ENCODE assay signal across 18 cellular contexts in the genomic region with DNA sequence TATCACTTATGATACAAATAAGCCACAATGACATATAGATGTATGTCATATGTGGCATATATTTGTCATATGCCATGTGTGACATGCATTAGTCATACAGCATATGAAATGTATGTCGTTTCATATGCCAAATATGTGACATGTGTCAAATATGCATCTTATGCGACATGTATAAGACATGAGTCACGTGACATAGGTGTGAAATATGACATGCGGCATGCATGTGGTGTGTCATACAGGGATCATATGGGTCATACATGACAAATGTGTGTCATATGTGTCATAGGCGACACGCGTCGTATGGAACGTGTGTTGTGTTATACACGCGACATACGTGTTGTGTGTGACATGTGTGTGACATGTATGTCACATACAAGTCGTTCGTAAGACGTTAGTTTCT.
"Had no signal": no experiment of that assay in that cellular context is flagged by ENCODE, and none has a peak within 500 bp of the region (broad histone marks: within the 10 kb centered on the region; RNA-seq: fewer than 3 reads in every experiment).

No MANE protein-coding gene starts in this region.

- H3K27ac Mint-ChIP-seq: immature natural killer cell; naive thymus-derived CD8-positive, alpha-beta T cell; stimulated activated naive B cell treated with anti-CD40 and anti-IgM and Interleukin-4, amounts not matched to agents 10 μg/mL and 1 μg/mL and 100 μg/mL, for 72 hours; stimulated activated naive CD8-positive, alpha-beta T cell treated with anti-CD3 and anti-CD28 coated beads, Interleukin-15, amount 100 ng/mL, for 72 hours had no signal

- H3K4me1 ChIP-seq: gastrocnemius medialis, testis, tibial nerve, upper lobe of right lung had no signal

- ATAC-seq: gastrocnemius medialis; mucosa of descending colon; naive thymus-derived CD8-positive, alpha-beta T cell; stimulated activated naive B cell treated with anti-CD40 and anti-IgM and Interleukin-4, amounts not matched to agents 10 μg/mL and 1 μg/mL and 100 μg/mL, for 72 hours; stimulated activated naive CD8-positive, alpha-beta T cell treated with anti-CD3 and anti-CD28 coated beads, Interleukin-15, amount 100 ng/mL, for 72 hours; upper lobe of right lung had no signal

- H3K36me3 Mint-ChIP-seq: naive thymus-derived CD8-positive, alpha-beta T cell; stimulated activated naive B cell treated with anti-CD40 and anti-IgM and Interleukin-4, amounts not matched to agents 10 μg/mL and 1 μg/mL and 100 μg/mL, for 72 hours had no signal

- H3K27ac ChIP-seq: colonic mucosa, esophagus muscularis mucosa, gastrocnemius medialis, sigmoid colon, skin epidermis, testis, tibial nerve, upper lobe of right lung had no signal

- H3K27me3 Mint-ChIP-seq: stimulated activated naive B cell treated with anti-CD40 and anti-IgM and Interleukin-4, amounts not matched to agents 10 μg/mL and 1 μg/mL and 100 μg/mL, for 72 hours; stimulated activated naive CD8-positive, alpha-beta T cell treated with anti-CD3 and anti-CD28 coated beads, Interleukin-15, amount 100 ng/mL, for 72 hours had no signal

- H3K4me1 Mint-ChIP-seq: stimulated activated naive CD8-positive, alpha-beta T cell treated with anti-CD3 and anti-CD28 coated beads, Interleukin-15, amount 100 ng/mL, for 72 hours had no signal

- H3K27me3 ChIP-seq: colonic mucosa, sigmoid colon, testis, tibial nerve, upper lobe of right lung had no signal

- H3K4me3 ChIP-seq: esophagus muscularis mucosa, gastrocnemius medialis, mucosa of descending colon, sigmoid colon, skin epidermis, tibial nerve, upper lobe of right lung had no signal

- H3K4me3 Mint-ChIP-seq: stimulated activated naive B cell treated with anti-CD40 and anti-IgM and Interleukin-4, amounts not matched to agents 10 μg/mL and 1 μg/mL and 100 μg/mL, for 72 hours; stimulated activated naive CD8-positive, alpha-beta T cell treated with anti-CD3 and anti-CD28 coated beads, Interleukin-15, amount 100 ng/mL, for 72 hours had no signal

- H3K9me3 ChIP-seq: colonic mucosa, esophagus muscularis mucosa, gastrocnemius medialis, mucosa of descending colon, sigmoid colon, testis, tibial nerve, upper lobe of right lung had no signal

- DNase-seq: colonic mucosa; effector CD4-positive, alpha-beta T cell; gastrocnemius medialis; glutamatergic neuron; immature natural killer cell; mucosa of descending colon; naive thymus-derived CD8-positive, alpha-beta T cell; posterior cingulate gyrus; sigmoid colon; stimulated activated CD4-positive, alpha-beta T cell treated with anti-CD3 and anti-CD28 coated beads, Interleukin-2, amount 100 ng/mL, for 24 hours; stimulated activated CD4-positive, alpha-beta T cell treated with anti-CD3 and anti-CD28 coated beads, Interleukin-4, amount 100 ng/mL, for 4 hours; stimulated activated naive B cell treated with anti-CD40 and anti-IgM and Interleukin-4, amounts not matched to agents 10 μg/mL and 1 μg/mL and 100 μg/mL, for 72 hours; stimulated activated naive CD8-positive, alpha-beta T cell treated with anti-CD3 and anti-CD28 coated beads, Interleukin-15, amount 100 ng/mL, for 72 hours; testis; upper lobe of right lung had no signal

- H3K36me3 ChIP-seq: colonic mucosa, esophagus muscularis mucosa, gastrocnemius medialis, sigmoid colon, tibial nerve, upper lobe of right lung had no signal
